In genomic region chr1:3194760-3195479, GRCh38 we compare ENCODE assay signal across 15 cellular contexts.
"Had no signal": no experiment of that assay in that cellular context is flagged by ENCODE, and none has a peak within 500 bp of the region (broad histone marks: within the 10 kb centered on the region; RNA-seq: fewer than 3 reads in every experiment).

No MANE protein-coding gene starts in this region.

- H3K36me3 ChIP-seq: esophagus muscularis mucosa, pancreas, upper lobe of left lung had no signal

- H3K4me3 ChIP-seq: esophagus muscularis mucosa, pancreas, SK-N-MC, upper lobe of left lung had no signal

- ATAC-seq: left colon; pancreas; stimulated activated naive B cell treated with anti-CD40 and anti-IgM and Interleukin-4, amounts not matched to agents 10 μg/mL and 1 μg/mL and 100 μg/mL, for 72 hours had no signal

- H3K27ac ChIP-seq: pancreas, SK-N-MC had no signal

- DNase-seq: activated CD4-positive, alpha-beta T cell treated with anti-CD3 and anti-CD28 coated beads, Interleukin-2, amount 10 ng/mL, durations not matched to agents 24 days and 14 days; activated CD4-positive, CD25-positive, alpha-beta regulatory T cell; activated naive CD8-positive, alpha-beta T cell treated with anti-CD3 and anti-CD28 coated beads, Interleukin-2, amount 10 ng/mL, durations not matched to agents 7 days and 5 days; anterior cingulate cortex; cortex of kidney; effector CD4-positive, alpha-beta T cell; immature natural killer cell; left colon; midbrain; pancreas; stimulated activated CD4-positive, alpha-beta T cell treated with anti-CD3 and anti-CD28 coated beads, Interleukin-2, amount 100 ng/mL, for 48 hours; stimulated activated naive B cell treated with anti-CD40 and anti-IgM and Interleukin-4, amounts not matched to agents 10 μg/mL and 1 μg/mL and 100 μg/mL, for 72 hours had no signal

- H3K27me3 Mint-ChIP-seq: activated CD4-positive, alpha-beta T cell treated with anti-CD3 and anti-CD28 coated beads, Interleukin-2, amount 10 ng/mL, durations not matched to agents 24 days and 14 days; activated naive CD8-positive, alpha-beta T cell treated with anti-CD3 and anti-CD28 coated beads, Interleukin-2, amount 10 ng/mL, durations not matched to agents 7 days and 5 days had no signal

- H3K27ac Mint-ChIP-seq: activated CD4-positive, alpha-beta T cell treated with anti-CD3 and anti-CD28 coated beads, Interleukin-2, amount 10 ng/mL, durations not matched to agents 24 days and 14 days; activated naive CD8-positive, alpha-beta T cell treated with anti-CD3 and anti-CD28 coated beads, Interleukin-2, amount 10 ng/mL, durations not matched to agents 7 days and 5 days; immature natural killer cell; stimulated activated naive B cell treated with anti-CD40 and anti-IgM and Interleukin-4, amounts not matched to agents 10 μg/mL and 1 μg/mL and 100 μg/mL, for 72 hours had no signal

- H3K4me1 ChIP-seq: pancreas had no signal

- H3K9me3 ChIP-seq: esophagus muscularis mucosa, pancreas, upper lobe of left lung had no signal

- H3K4me3 Mint-ChIP-seq: activated CD4-positive, alpha-beta T cell treated with anti-CD3 and anti-CD28 coated beads, Interleukin-2, amount 10 ng/mL, durations not matched to agents 24 days and 14 days; activated naive CD8-positive, alpha-beta T cell treated with anti-CD3 and anti-CD28 coated beads, Interleukin-2, amount 10 ng/mL, durations not matched to agents 7 days and 5 days; immature natural killer cell; stimulated activated naive B cell treated with anti-CD40 and anti-IgM and Interleukin-4, amounts not matched to agents 10 μg/mL and 1 μg/mL and 100 μg/mL, for 72 hours had no signal

- H3K4me1 Mint-ChIP-seq: activated CD4-positive, alpha-beta T cell treated with anti-CD3 and anti-CD28 coated beads, Interleukin-2, amount 10 ng/mL, durations not matched to agents 24 days and 14 days; activated naive CD8-positive, alpha-beta T cell treated with anti-CD3 and anti-CD28 coated beads, Interleukin-2, amount 10 ng/mL, durations not matched to agents 7 days and 5 days; immature natural killer cell; stimulated activated naive B cell treated with anti-CD40 and anti-IgM and Interleukin-4, amounts not matched to agents 10 μg/mL and 1 μg/mL and 100 μg/mL, for 72 hours had no signal

- H3K9me3 Mint-ChIP-seq: activated CD4-positive, alpha-beta T cell treated with anti-CD3 and anti-CD28 coated beads, Interleukin-2, amount 10 ng/mL, durations not matched to agents 24 days and 14 days; activated naive CD8-positive, alpha-beta T cell treated with anti-CD3 and anti-CD28 coated beads, Interleukin-2, amount 10 ng/mL, durations not matched to agents 7 days and 5 days; stimulated activated naive B cell treated with anti-CD40 and anti-IgM and Interleukin-4, amounts not matched to agents 10 μg/mL and 1 μg/mL and 100 μg/mL, for 72 hours had no signal

- H3K36me3 Mint-ChIP-seq: activated naive CD8-positive, alpha-beta T cell treated with anti-CD3 and anti-CD28 coated beads, Interleukin-2, amount 10 ng/mL, durations not matched to agents 7 days and 5 days; immature natural killer cell had no signal

- H3K27me3 ChIP-seq: esophagus muscularis mucosa, pancreas, upper lobe of left lung had no signal
